1 cellular context compared by ENCODE assay signal in genomic region chr9:98191615-98192502, GRCh38.
TF ChIP-seq lines count a peak whose summit lies in the region.

No MANE protein-coding gene starts in this region.

TF ChIP-seq in K562, 482 proteins besides CTCF, POLR2A, EP300 and RAD21 (continued from another document):
- no peak for TF ChIP-seq PTTG1 (tag; IDR thresholded peaks at IDR 0.05; ENCODE audit: low read depth)
- peak; percentile 7 for TF ChIP-seq RBBP5 (IDR thresholded peaks at IDR 0.05; ENCODE audit: borderline replicate concordance, insufficient read depth, low read length, poor library complexity, severe bottlenecking)
